Comparison of ENCODE assay signal across 1 cellular context in the genomic region with DNA sequence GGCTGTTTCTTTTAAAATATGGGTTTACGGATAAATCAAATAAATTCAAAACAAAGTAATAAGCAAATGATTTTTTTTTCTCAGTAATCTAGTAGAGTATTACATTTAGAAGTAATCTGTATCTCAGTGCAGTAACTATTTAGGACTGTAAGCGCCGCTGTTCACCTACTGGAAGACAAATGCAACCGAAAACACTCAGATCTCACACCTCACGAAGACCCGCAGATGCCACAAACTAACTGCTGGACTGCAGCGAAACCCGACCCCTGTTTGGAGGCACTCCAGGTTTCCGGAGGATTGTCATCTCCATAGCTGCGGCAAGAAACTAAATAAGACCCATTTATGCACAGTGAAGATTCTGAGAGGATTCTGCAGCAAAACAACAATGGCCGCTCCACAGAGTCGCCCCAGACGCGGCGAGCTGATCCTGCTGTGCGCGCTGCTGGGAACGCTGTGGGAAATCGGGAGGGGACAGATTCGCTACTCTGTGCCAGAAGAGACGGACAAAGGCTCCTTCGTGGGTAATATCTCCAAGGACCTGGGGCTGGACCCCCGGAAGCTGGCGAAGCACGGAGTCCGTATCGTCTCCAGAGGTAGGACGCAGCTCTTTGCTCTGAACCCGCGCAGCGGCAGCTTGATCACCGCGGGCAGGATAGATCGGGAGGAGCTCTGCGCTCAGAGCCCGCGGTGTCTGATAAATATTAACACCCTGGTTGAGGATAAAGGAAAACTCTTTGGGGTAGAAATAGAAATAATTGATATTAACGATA.
TF ChIP-seq lines count a peak whose summit lies in the region.

A gene (plus strand): TSS at position 205 of the 770 bp plus-strand sequence. CDS start 181 bp downstream, at position 386.

TF ChIP-seq in IMR-90, 13 proteins besides CTCF, POLR2A, EP300 and RAD21:
- TF ChIP-seq, protein P1, sequence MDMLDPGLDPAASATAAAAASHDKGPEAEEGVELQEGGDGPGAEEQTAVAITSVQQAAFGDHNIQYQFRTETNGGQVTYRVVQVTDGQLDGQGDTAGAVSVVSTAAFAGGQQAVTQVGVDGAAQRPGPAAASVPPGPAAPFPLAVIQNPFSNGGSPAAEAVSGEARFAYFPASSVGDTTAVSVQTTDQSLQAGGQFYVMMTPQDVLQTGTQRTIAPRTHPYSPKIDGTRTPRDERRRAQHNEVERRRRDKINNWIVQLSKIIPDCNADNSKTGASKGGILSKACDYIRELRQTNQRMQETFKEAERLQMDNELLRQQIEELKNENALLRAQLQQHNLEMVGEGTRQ (IDR thresholded peaks at IDR 0.05; ENCODE audit: low read depth, low read length), result no peak
- no peak for TF ChIP-seq RFX5 (IDR thresholded peaks at IDR 0.05; ENCODE audit: low read depth, low read length)
- TF ChIP-seq MXI1 (IDR thresholded peaks at IDR 0.05; ENCODE audit: borderline replicate concordance, low read depth, low read length), result no peak
